In genomic region chr1:161307230-161307768, GRCh38 we compare ENCODE assay signal across 9 cellular contexts. TPM values are rescaled to one million over a fixed set of nuclear protein-coding genes. Genes with fewer than 3 reads are reported as not detected.
DNase-seq lines count a peak whose midpoint lies in the region; ATAC-seq and TF ChIP-seq lines count a peak whose summit lies in the region.
"Had no signal": no experiment of that assay in that cellular context is flagged by ENCODE, and none has a peak within 500 bp of the region (broad histone marks: within the 10 kb centered on the region; RNA-seq: fewer than 3 reads in every experiment).

No MANE protein-coding gene starts in this region.

- dilution Hi-C loops in IMR-90 (cut with HindIII; ENCODE audit: low sequenced_read_pairs, unreplicated experiment) = no loop called here

- H3K56ac ChIP-seq in IMR-90 (ENCODE audit: extremely low read depth, insufficient read depth, low read length) = no peak overlapping the region
- H3K56ac ChIP-seq in mesendoderm (ENCODE audit: low read length) = peak overlapping the region; percentile 3

- peak; percentile 30; the same call in 1 of the 2 replicates for ATAC-seq in IMR-90 (ENCODE audit: low read depth)
- ATAC-seq in HG03280 (IDR thresholded peaks at IDR 0.05; ENCODE audit: unreplicated experiment) = no peak
- no peak for ATAC-seq in HG02588 (IDR thresholded peaks at IDR 0.05; ENCODE audit: unreplicated experiment)
- no peak for ATAC-seq in HG03139 (IDR thresholded peaks at IDR 0.05; ENCODE audit: unreplicated experiment)

- H4K8ac ChIP-seq in IMR-90 (ENCODE audit: low read depth in 2 of 2, low read length in 2 of 2) (peak overlapping the region in 1 of 2 experiments; percentile 60; a peak in 3 of 4 replicates), mesendoderm (ENCODE audit: low read depth, low read length) (no peak overlapping the region)

- H3K79me2 ChIP-seq in mesendoderm (ENCODE audit: control insufficient read depth, insufficient read depth, low read length) = no peaks in the 10 kb centered on the region

- H2AK5ac ChIP-seq in IMR-90 (ENCODE audit: low read depth, low read length) (peak overlapping the region; percentile 71), mesendoderm (ENCODE audit: low read length) (no peak overlapping the region)

- CTCF ChIA-PET in CD8-positive, alpha-beta memory T cell (lab: Charles Lee) = interaction anchor here (1.1 to 3.6 kb wide), 8 partner anchors 8 to 154 kb away, joined by 3 to 35 read pairs (median 4); partner anchors contain the start of genes PPOX, TOMM40L and UFC1
- CTCF ChIA-PET in IMR-90 (lab: Yijun Ruan, JAX) = interaction anchor here (1.4 kb wide), 1 partner anchor 16 kb away, joined by 5 read pairs; no protein-coding TSS in a partner anchor

- no peaks in the 10 kb centered on the region for H3K27me3 Mint-ChIP-seq in CD8-positive, alpha-beta memory T cell

- H3K4me1 Mint-ChIP-seq in CD8-positive, alpha-beta memory T cell = peaks cover 30 to 49% (median 42%) of the 10 kb centered on the region in 3 donors

- 100% methylated on average over 5 of the region's 7 CpGs; no CpG with 5 or more reads in 1 of the 2 experiments for WGBS in IMR-90 (ENCODE audit: extremely low coverage in 2 of 2, insufficient read length in 1 of 2), 2 experiments
- no CpG with 5 or more reads among the region's 7 CpGs for WGBS in mesendoderm (ENCODE audit: extremely low coverage, insufficient coverage, low lambda C conversion rate)

- no peak overlapping the region for H2BK15ac ChIP-seq in IMR-90 (ENCODE audit: low read depth, low read length)
- no peak overlapping the region for H2BK15ac ChIP-seq in mesendoderm (replicated peaks; ENCODE audit: low read depth)

- H4K91ac ChIP-seq in IMR-90 (ENCODE audit: insufficient read depth, low read depth, low read length) = no peak overlapping the region; the same call in 1 of the 2 replicates

- no peak overlapping the region for H3K4me3 ChIP-seq in CD8-positive, alpha-beta memory T cell (ENCODE audit: low read length)
- H3K4me3 ChIP-seq in IMR-90 (ENCODE audit: insufficient read depth, low read depth, low read length) = no peak overlapping the region
- H3K4me3 ChIP-seq in mesendoderm (ENCODE audit: low read length) = no peak overlapping the region
- H3K4me3 ChIP-seq: HAP-1 had no signal

- POLR2A ChIA-PET in CD8-positive, alpha-beta memory T cell (lab: Charles Lee) = interaction anchor here (0.6 kb wide), 1 partner anchor 15 kb away, joined by 6 read pairs; no protein-coding TSS in a partner anchor
- POLR2A ChIA-PET in IMR-90 (lab: Charles Lee; ENCODE audit: unreplicated experiment) = no interaction called here

- H3K27me3 ChIP-seq in CD8-positive, alpha-beta memory T cell (ENCODE audit: insufficient read depth, low read length, poor library complexity, severe bottlenecking) = no peaks in the 10 kb centered on the region
- peaks cover 5% of the 10 kb centered on the region; the same call in 1 of the 2 replicates for H3K27me3 ChIP-seq in IMR-90 (ENCODE audit: control insufficient read depth, insufficient read depth, low read length)
- no peaks in the 10 kb centered on the region for H3K27me3 ChIP-seq in mesendoderm (ENCODE audit: insufficient read depth, low read length, poor library complexity)

- intact Hi-C loops in IMR-90 (cut with micrococcal nuclease) = no loop called here

- TF ChIP-seq POLR2A in IMR-90 (IDR thresholded peaks at IDR 0.05; ENCODE audit: low read depth, low read length) = no peak

- no peak overlapping the region for H3K27ac ChIP-seq in CD8-positive, alpha-beta memory T cell (ENCODE audit: low read depth, low read length)
- H3K27ac ChIP-seq in IMR-90 (ENCODE audit: insufficient read depth, low read length) (no peak overlapping the region), mesendoderm (ENCODE audit: low read depth, low read length) (no peak overlapping the region)

- peak overlapping the region; percentile 24 to 100 (median 93) for H3K27ac Mint-ChIP-seq in CD8-positive, alpha-beta memory T cell

- peak overlapping the region; percentile 68; the same call in 1 of the 2 replicates for H2BK120ac ChIP-seq in IMR-90 (ENCODE audit: low read depth, low read length)
- no peak overlapping the region for H2BK120ac ChIP-seq in mesendoderm (ENCODE audit: low read depth, low read length)

- TF ChIP-seq RAD21 in IMR-90 (IDR thresholded peaks at IDR 0.05; ENCODE audit: low read length) = no peak

- no peak overlapping the region for H3K9ac ChIP-seq in IMR-90 (ENCODE audit: low read depth, low read length)
- no peak overlapping the region for H3K9ac ChIP-seq in mesendoderm (ENCODE audit: low read length)

- H4K5ac ChIP-seq in IMR-90 (ENCODE audit: low read depth, low read length) = no peak overlapping the region; the same call in 1 of the 2 replicates
- no peak overlapping the region for H4K5ac ChIP-seq in mesendoderm (ENCODE audit: low read length)

- peak in 3 of 5 donors; percentile 10 to 51 (median 10) for DNase-seq in CD8-positive, alpha-beta memory T cell
- DNase-seq in IMR-90 (peak; percentile 50), amniotic epithelial cell (ENCODE audit: low read depth) (peak; percentile 21), mesendoderm (peak; percentile 13), midbrain (lab: John Stamatoyannopoulos, UW) (no peak)

- peak overlapping the region; percentile 63 for H2AFZ ChIP-seq in IMR-90 (replicated peaks; ENCODE audit: low read length, poor library complexity)

- no peak overlapping the region; the same call in 1 of the 2 replicates for H3K4ac ChIP-seq in IMR-90 (ENCODE audit: low read depth, low read length)
- no peak overlapping the region for H3K4ac ChIP-seq in mesendoderm (ENCODE audit: low read depth, low read length)

- H3K9me1 ChIP-seq in IMR-90 (ENCODE audit: insufficient read depth, low read length) = peaks cover 7% of the 10 kb centered on the region; the same call in 1 of the 2 replicates

- no peaks in the 10 kb centered on the region for H3K9me3 Mint-ChIP-seq in CD8-positive, alpha-beta memory T cell

- H4K20me1 ChIP-seq in IMR-90 (ENCODE audit: insufficient read depth, low read length) = no peaks in the 10 kb centered on the region

- BruUV-seq in IMR-90 (replicated peaks; lab: Mats Ljungman, UMichigan) = no TSS peak

- no peaks in the 10 kb centered on the region for H3K9me3 ChIP-seq in CD8-positive, alpha-beta memory T cell (ENCODE audit: low read length)
- no peaks in the 10 kb centered on the region for H3K9me3 ChIP-seq in IMR-90 (ENCODE audit: control insufficient read depth, insufficient read depth, low read length)
- H3K9me3 ChIP-seq: HAP-1 had no signal

- no peak overlapping the region for H2BK20ac ChIP-seq in IMR-90 (ENCODE audit: low read depth, low read length)

- H2AK9ac ChIP-seq in IMR-90 (replicated peaks; ENCODE audit: low read depth, low read length, poor library complexity) = peak overlapping the region; percentile 72

- H3K36me3 Mint-ChIP-seq in CD8-positive, alpha-beta memory T cell = peaks cover 0 to 12% (median 1%) of the 10 kb centered on the region in 3 donors

- H3K79me1 ChIP-seq in IMR-90 (ENCODE audit: low read depth in 1 of 2, low read length in 2 of 2) (no peaks in the 10 kb centered on the region; a peak in 1 of 4 replicates), mesendoderm (ENCODE audit: low read length) (peaks cover 2% of the 10 kb centered on the region)

- H2BK5ac ChIP-seq in IMR-90 (ENCODE audit: low read depth, low read length, poor library complexity, severe bottlenecking) (no peak overlapping the region), mesendoderm (ENCODE audit: low read length) (no peak overlapping the region)

- H3K36me3 ChIP-seq in CD8-positive, alpha-beta memory T cell (ENCODE audit: insufficient read depth, low read length) = no peaks in the 10 kb centered on the region
- H3K36me3 ChIP-seq in IMR-90 (ENCODE audit: control insufficient read depth, insufficient read depth, low read length) (no peaks in the 10 kb centered on the region), mesendoderm (ENCODE audit: control insufficient read depth, insufficient read depth, low read length) (no peaks in the 10 kb centered on the region)
- H3K36me3 ChIP-seq: HAP-1 had no signal

- H3K14ac ChIP-seq in IMR-90 (replicated peaks; ENCODE audit: low read depth, low read length) = peak overlapping the region; percentile 59; the same call in 1 of the 2 replicates

- no peak overlapping the region for H3K4me2 ChIP-seq in IMR-90 (ENCODE audit: low read depth, low read length)
- no peak overlapping the region for H3K4me2 ChIP-seq in mesendoderm (ENCODE audit: low read length)

- no peak for TF ChIP-seq CTCF in IMR-90 (conservative IDR thresholded peaks at IDR 0.05; ENCODE audit: low read depth, low read length)

- no peak overlapping the region; the same call in 1 of the 2 replicates for H3K18ac ChIP-seq in IMR-90 (ENCODE audit: low read depth, low read length)
- H3K18ac ChIP-seq in mesendoderm (ENCODE audit: low read length) = no peak overlapping the region

- H3K4me1 ChIP-seq in CD8-positive, alpha-beta memory T cell (ENCODE audit: insufficient read depth, low read length) = peaks cover 30% of the 10 kb centered on the region
- H3K4me1 ChIP-seq in IMR-90 (ENCODE audit: control insufficient read depth, insufficient read depth, low read length) (peaks cover 10% of the 10 kb centered on the region; the same call in 1 of the 2 replicates), mesendoderm (ENCODE audit: control insufficient read depth, low read depth, low read length) (peaks cover 2% of the 10 kb centered on the region)

- H3K4me3 Mint-ChIP-seq in CD8-positive, alpha-beta memory T cell = peak overlapping the region in 3 of 7 donors; percentile 20 to 72 (median 20)

- in situ Hi-C loops in IMR-90 (cut with MboI; ENCODE audit: low sequenced_read_pairs) = no loop called here

- no peak overlapping the region for H3K23ac ChIP-seq in IMR-90 (ENCODE audit: low read depth, low read length)
- H3K23ac ChIP-seq in mesendoderm (ENCODE audit: low read length) = no peak overlapping the region

RNA-seq across cellular contexts. Expression of gene MPZ, which starts 2.5 kb away (rescaled TPM):
- total RNA-seq in CD8-positive, alpha-beta memory T cell = 1 to 10 TPM; 1.8 to 1.9 TPM
- polyA plus RNA-seq in CD8-positive, alpha-beta memory T cell = not detected
- 0.18 and 0.28 TPM in 2 replicates for total RNA-seq in IMR-90 (2012; rRNA removed)
- 0.80 and 0.96 TPM in 2 replicates for polyA plus RNA-seq in IMR-90 (2012; rRNA removed)
- 1.0 and 2.2 TPM in 2 replicates for polyA plus RNA-seq in IMR-90 (2012; cell fraction: cytosol; rRNA removed)
- 1.4 and 2.4 TPM in 2 replicates for polyA plus RNA-seq in IMR-90 (2012; cell fraction: nucleus; rRNA removed; ENCODE audit: low replicate concordance)
- polyA plus RNA-seq in mesendoderm (2013, experiment 1 of 2) = 2.4 TPM
- 2.5 TPM for polyA plus RNA-seq in mesendoderm (2013, experiment 2 of 2)

RNA-seq across cellular contexts. Expression of gene SDHC, which starts 6.9 kb away (rescaled TPM):
- 100 to 1,000 TPM; 226 to 232 TPM for total RNA-seq in CD8-positive, alpha-beta memory T cell
- polyA plus RNA-seq in CD8-positive, alpha-beta memory T cell = 199 TPM
- 36.1 and 158 TPM in 2 replicates for total RNA-seq in IMR-90 (2012; rRNA removed)
- polyA plus RNA-seq in IMR-90 (2012; rRNA removed) = 155 and 235 TPM in 2 replicates
- 273 and 610 TPM in 2 replicates for polyA plus RNA-seq in IMR-90 (2012; cell fraction: cytosol; rRNA removed)
- polyA plus RNA-seq in IMR-90 (2012; cell fraction: nucleus; rRNA removed; ENCODE audit: low replicate concordance) = 64.5 and 123 TPM in 2 replicates
- polyA plus RNA-seq in mesendoderm (2013, experiment 1 of 2) = 110 TPM
- polyA plus RNA-seq in mesendoderm (2013, experiment 2 of 2) = 113 TPM

RNA-seq across cellular contexts. Expression of gene PCP4L1, which starts 48.8 kb away (rescaled TPM):
- total RNA-seq in CD8-positive, alpha-beta memory T cell = not detected
- polyA plus RNA-seq in CD8-positive, alpha-beta memory T cell = not detected
- total RNA-seq in IMR-90 (2012; rRNA removed) = not detected in 2 replicates
- polyA plus RNA-seq in IMR-90 (2012; rRNA removed) = not detected in 2 replicates
- polyA plus RNA-seq in IMR-90 (2012; cell fraction: cytosol; rRNA removed) = not detected in 2 replicates
- not detected in 2 replicates for polyA plus RNA-seq in IMR-90 (2012; cell fraction: nucleus; rRNA removed; ENCODE audit: low replicate concordance)
- 0.83 TPM for polyA plus RNA-seq in mesendoderm (2013, experiment 1 of 2)
- 0.66 TPM for polyA plus RNA-seq in mesendoderm (2013, experiment 2 of 2)
